In the genomic region with DNA sequence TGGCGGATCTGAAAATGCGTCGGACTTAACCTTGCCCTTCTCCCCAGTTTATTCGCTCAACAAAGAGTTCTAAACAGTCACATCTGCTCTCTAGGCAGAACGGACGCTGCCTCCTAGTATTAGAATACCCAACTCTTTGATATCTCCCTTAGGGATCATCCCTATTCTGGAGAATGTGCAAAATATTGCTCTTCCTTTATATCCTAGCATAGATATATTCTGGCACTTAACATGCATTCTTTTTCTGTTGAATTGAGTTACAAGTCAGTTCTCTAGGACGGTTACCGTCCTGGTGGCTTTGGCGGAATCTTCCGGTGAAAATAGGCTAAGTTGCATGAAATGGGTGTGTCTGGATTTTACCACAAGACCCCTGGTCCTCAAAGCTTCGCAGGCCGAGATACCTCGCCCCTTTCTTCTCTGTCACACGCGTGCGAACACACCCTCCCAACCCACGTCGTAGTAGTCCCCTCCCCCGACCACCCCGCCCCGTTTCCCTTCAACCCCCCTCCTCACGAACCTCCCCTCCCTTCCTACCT, we compare ENCODE assay signal across 8 cellular contexts. TPM values are rescaled to one million over a fixed set of nuclear protein-coding genes. Genes with fewer than 3 reads are reported as not detected.
DNase-seq lines count a peak whose midpoint lies in the region; ATAC-seq and TF ChIP-seq lines count a peak whose summit lies in the region.

No MANE protein-coding gene starts in this region.

- H3K4me2 ChIP-seq in PC-3 (ENCODE audit: low read length), result peak overlapping the region; percentile 81

- no peak for ATAC-seq in PC-3
- ATAC-seq in HG03442 (IDR thresholded peaks at IDR 0.05; ENCODE audit: unreplicated experiment), result no peak

- peaks cover 17% of the 10 kb centered on the region for H3K27me3 ChIP-seq in PC-3 (ENCODE audit: low read length)

- DNase-seq in NCI-H1092 treated with DMSO at 0.1 percent for 48 hours (lab: John Stamatoyannopoulos, UW) (peak; percentile 62), NCI-H1092 (lab: John Stamatoyannopoulos, UW) (no peak), PC-3 (no peak), fibroblast of villous mesenchyme (ENCODE audit: low read depth) (no peak), skeletal muscle cell (ENCODE audit: low read depth) (no peak), NCI-H345 (lab: John Stamatoyannopoulos, UW) (no peak), HEK293T (ENCODE audit: extremely low spot score) (no peak)

- H4K20me1 ChIP-seq in PC-3 (ENCODE audit: low read length), result 0 out of 2 replicates have a peak, but pooled peaks cover 7% of the 10 kb centered on the region

- no peak overlapping the region for H2AFZ ChIP-seq in PC-3 (ENCODE audit: low read length)

- H3K9me3 ChIP-seq in PC-3 (ENCODE audit: low read length), result no peaks in the 10 kb centered on the region

- TF ChIP-seq CTCF in PC-3 (conservative IDR thresholded peaks at IDR 0.05; ENCODE audit: low read depth, low read length), result no peak
- TF ChIP-seq CTCF in fibroblast of villous mesenchyme (IDR thresholded peaks at IDR 0.05; ENCODE audit: insufficient read depth, low read depth, low read length), result no peak

- no peak overlapping the region for H3K9ac ChIP-seq in PC-3 (ENCODE audit: low read length)

- BruUV-seq in PC-3 (replicated peaks; lab: Mats Ljungman, UMichigan), result no TSS peak

- H3F3A ChIP-seq in PC-3 (ENCODE audit: low read length, unreplicated experiment), result no peaks in the 10 kb centered on the region

- POLR2A ChIA-PET in PC-3 (lab: Charles Lee; ENCODE audit: unreplicated experiment) (no interaction called here), HEK293T (lab: Yijun Ruan, JAX) (no interaction called here)

- intact Hi-C loops in PC-3 (cut with micrococcal nuclease), result no loop called here

- no peak overlapping the region for H3K27ac ChIP-seq in PC-3 (ENCODE audit: low read length)

- CTCF ChIA-PET in PC-3 (lab: Charles Lee) (no interaction called here), HEK293T (lab: Yijun Ruan, JAX) (interaction anchor here (0.7 to 1.4 kb wide), 3 partner anchors 94 to 379 kb away, joined by 3 to 6 read pairs (median 6); no protein-coding TSS in a partner anchor)

- H3K4me3 ChIP-seq in PC-3 (ENCODE audit: low read length) (peak overlapping the region; percentile 62; the same call in 1 of the 2 replicates), fibroblast of villous mesenchyme (ENCODE audit: low read depth, low read length) (peak overlapping the region; percentile 40), skeletal muscle cell (ENCODE audit: low read depth, low read length) (peak overlapping the region; percentile 49)

- H3K4me1 ChIP-seq in PC-3 (ENCODE audit: insufficient read depth, low read length), result no peaks in the 10 kb centered on the region

- no peaks in the 10 kb centered on the region for H3K9me2 ChIP-seq in PC-3 (replicated peaks; ENCODE audit: low read length)

- no peaks in the 10 kb centered on the region for H3K79me2 ChIP-seq in PC-3 (ENCODE audit: low read length)

- H3K36me3 ChIP-seq in PC-3 (ENCODE audit: low read depth, low read length), result no peaks in the 10 kb centered on the region

TF ChIP-seq in HEK293T, 16 proteins besides CTCF, POLR2A, EP300 and RAD21:
- TF ChIP-seq ZNF384 (IDR thresholded peaks at IDR 0.05) (no peak), CTBP1 (IDR thresholded peaks at IDR 0.05; ENCODE audit: borderline replicate concordance) (no peak), L3MBTL2 (conservative IDR thresholded peaks at IDR 0.05) (no peak), FOXM1 (IDR thresholded peaks at IDR 0.05; ENCODE audit: borderline replicate concordance) (no peak), HDGF (IDR thresholded peaks at IDR 0.05; ENCODE audit: borderline replicate concordance) (no peak), ARNT (IDR thresholded peaks at IDR 0.05) (no peak), PKNOX1 (IDR thresholded peaks at IDR 0.05) (no peak)

RNA-seq across cellular contexts. Expression of gene DNAJC6, which starts 0.5 kb away (rescaled TPM):
- total RNA-seq in PC-3 (2014; rRNA removed) (3.0 and 7.3 TPM in 2 replicates), fibroblast of villous mesenchyme (12.2 and 24.6 TPM in 2 replicates)
